ENCODE assay signal across 8 cellular contexts in the genomic region with DNA sequence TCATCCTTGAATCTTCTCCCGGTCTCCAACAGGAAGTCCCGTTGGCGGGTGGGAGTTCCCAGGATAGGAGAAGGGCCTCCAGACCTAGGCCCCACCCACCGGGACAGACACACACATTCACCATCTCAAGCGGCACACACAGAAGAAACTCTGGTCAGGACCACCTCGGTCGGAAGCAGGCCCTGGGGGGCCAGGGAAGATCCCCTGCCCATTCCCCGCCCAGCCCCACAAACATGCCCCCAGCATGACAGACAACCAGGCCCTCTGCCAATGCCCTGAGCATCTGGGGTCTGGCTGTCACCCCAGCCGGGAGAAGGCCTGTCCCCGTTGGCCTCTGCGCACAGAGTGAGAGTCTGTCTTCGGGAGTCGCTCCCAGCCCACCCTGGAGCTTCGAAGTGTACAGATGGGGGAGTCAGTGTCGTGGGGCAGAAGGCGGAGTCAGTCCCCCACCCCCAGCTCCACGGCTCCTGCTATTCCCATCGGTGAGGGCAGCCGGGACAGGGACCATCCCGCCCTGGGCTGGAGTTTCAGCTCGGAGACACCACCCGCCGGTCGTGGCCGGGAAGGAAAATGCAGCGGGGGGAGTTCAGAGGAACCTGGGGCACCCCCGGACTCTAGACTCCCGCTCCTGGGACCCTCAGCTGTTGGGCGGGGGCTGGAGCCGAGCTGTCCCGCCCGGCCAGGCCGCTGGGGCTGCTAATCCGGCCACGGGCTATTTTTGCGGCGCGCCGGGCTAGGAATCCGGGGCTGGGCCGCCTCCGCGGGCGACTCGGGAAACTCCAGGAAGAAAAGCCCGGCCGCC. TPM values are rescaled to one million over a fixed set of nuclear protein-coding genes. Genes with fewer than 3 reads are reported as not detected.
DNase-seq lines count a peak whose midpoint lies in the region; ATAC-seq, FAIRE-seq and TF ChIP-seq lines count a peak whose summit lies in the region.

No MANE protein-coding gene starts in this region.

- TF ChIP-seq POLR2A in HepG2 (IDR thresholded peaks at IDR 0.05; ENCODE audit: insufficient read depth in 1 of 2, low read depth in 2 of 2, low read length in 2 of 2) (no peak; a peak in 1 of 4 replicates), transverse colon (IDR thresholded peaks at IDR 0.05) (peak; percentile 62)

- TF ChIP-seq CTCF in HepG2 (CRISPR knock-in tag; IDR thresholded peaks at IDR 0.05) (0 out of 2 replicates have a peak, but pooled peaks have one; percentile 3), transverse colon (IDR thresholded peaks at IDR 0.05) (peak in 3 of 5 experiments; percentile 13 to 30 (median 26))

- DNase-seq in LHCN-M2 (ENCODE audit: low read depth) (peak; percentile 80), cerebellar cortex (ENCODE audit: low spot score) (peak; percentile 75), HepG2 (ENCODE audit: low spot score) (peak; percentile 41), transverse colon (peak; percentile 79), GOT3 (lab: John Stamatoyannopoulos, UW) (no peak)

- TF ChIP-seq RAD21 in HepG2 (CRISPR knock-in tag; IDR thresholded peaks at IDR 0.05): no peak

- H3K4me3 ChIP-seq in BLaER1 treated with 17β-estradiol and CSF1 and Interleukin-3, amounts not matched to agents 10 nM and 100 nM: peak overlapping the region; percentile 51 to 77 (median 64)
- H3K4me3 ChIP-seq in HepG2 (replicated peaks in 1 of 3; ENCODE audit: insufficient read depth in 1 of 3, low read depth in 2 of 3, low read length in 3 of 3): peak overlapping the region; percentile 60 to 81 (median 63)
- peak overlapping the region; percentile 59 to 82 (median 69) for H3K4me3 ChIP-seq in transverse colon

- POLR2A ChIA-PET in HepG2 (lab: Yijun Ruan, JAX): interaction anchor here (1.5 kb wide), 2 partner anchors 19 to 164 kb away, joined by 3 to 5 read pairs; a partner anchor contains a TSS

- WGBS in HepG2 (ENCODE audit: low lambda C conversion rate): 4% methylated on average over 5 of the region's 47 CpGs
- WGBS in transverse colon (ENCODE audit: low coverage in 1 of 2), 2 donors: 0 to 10% methylated on average over 6 to 28 of the region's 47 CpGs

- no peak for FAIRE-seq in HepG2 (lab: Jason Lieb, UNC)

- peak overlapping the region; percentile 95 to 100 (median 99) for H3K4me2 ChIP-seq in BLaER1 treated with 17β-estradiol and CSF1 and Interleukin-3, amounts not matched to agents 10 nM and 100 nM
- H3K4me2 ChIP-seq in HepG2 (ENCODE audit: low read depth, low read length): peak overlapping the region; percentile 98

- H3K9ac ChIP-seq in BLaER1 treated with 17β-estradiol and CSF1 and Interleukin-3, amounts not matched to agents 10 nM and 100 nM: peak overlapping the region; percentile 67 to 79 (median 76)
- peak overlapping the region; percentile 57; the same call in 1 of the 2 replicates for H3K9ac ChIP-seq in HepG2 (ENCODE audit: insufficient read depth, low read depth, low read length)

- BruUV-seq in HepG2 (replicated peaks; lab: Mats Ljungman, UMichigan): no TSS peak

- ATAC-seq in HepG2: peak; percentile 28
- no peak for ATAC-seq in HG02763 (IDR thresholded peaks at IDR 0.05; ENCODE audit: unreplicated experiment)
- no peak for ATAC-seq in GM19467 (IDR thresholded peaks at IDR 0.05; ENCODE audit: unreplicated experiment)

- H3K27ac ChIP-seq in BLaER1 treated with 17β-estradiol and CSF1 and Interleukin-3, amounts not matched to agents 10 nM and 100 nM: peak overlapping the region in 8 of 11 experiments; percentile 42 to 99 (median 60); a peak in 13 of 22 replicates
- H3K27ac ChIP-seq in HepG2 (ENCODE audit: extremely low read length, insufficient read depth, low read length): no peak overlapping the region
- H3K27ac ChIP-seq in transverse colon: peak overlapping the region; percentile 87 to 92 (median 90)

- no peaks in the 10 kb centered on the region for H3K79me2 ChIP-seq in HepG2 (ENCODE audit: insufficient read depth, low read length)

- H3K36me3 ChIP-seq in BLaER1 treated with 17β-estradiol and CSF1 and Interleukin-3, amounts not matched to agents 10 nM and 100 nM: no peaks in the 10 kb centered on the region
- no peaks in the 10 kb centered on the region for H3K36me3 ChIP-seq in HepG2 (replicated peaks in 1 of 2; ENCODE audit: control insufficient read depth in 1 of 2, insufficient read depth in 2 of 2, low read length in 2 of 2)
- H3K36me3 ChIP-seq in transverse colon: no peaks in the 10 kb centered on the region

- in situ Hi-C loops in HepG2 (cut with HindIII; ENCODE audit: extremely low pct_ligation_motif_present, low pct_unique_long_range_greater_than_20kb) (no loop called here), transverse colon (cut with MboI; ENCODE audit: low pct_ligation_motif_present in 1 of 4, low pct_unique_long_range_greater_than_20kb in 1 of 4, low sequenced_read_pairs in 3 of 4) (no loop called here)

- H3K9me3 ChIP-seq in BLaER1 treated with 17β-estradiol and CSF1 and Interleukin-3, amounts not matched to agents 10 nM and 100 nM (replicated peaks in 1 of 11): no peaks in the 10 kb centered on the region
- no peaks in the 10 kb centered on the region for H3K9me3 ChIP-seq in HepG2 (ENCODE audit: low read length)
- H3K9me3 ChIP-seq in transverse colon: no peaks in the 10 kb centered on the region

- peaks cover 38 to 92% (median 77%) of the 10 kb centered on the region in 10 experiments for H3K4me1 ChIP-seq in BLaER1 treated with 17β-estradiol and CSF1 and Interleukin-3, amounts not matched to agents 10 nM and 100 nM
- peaks cover 84% of the 10 kb centered on the region for H3K4me1 ChIP-seq in HepG2 (ENCODE audit: insufficient read depth, low read length)
- H3K4me1 ChIP-seq in transverse colon: peaks cover 15 to 55% (median 33%) of the 10 kb centered on the region in 4 donors

- CTCF ChIA-PET in HepG2 (lab: Yijun Ruan, JAX; ENCODE audit: low intra/inter-chr PET ratio, low total read pairs): interaction anchor here (1.8 kb wide), 1 partner anchor 25 kb away, joined by 8 read pairs; no protein-coding TSS in a partner anchor

- intact Hi-C loops in HepG2 (cut with micrococcal nuclease; ENCODE audit: unreplicated experiment) (no loop called here), transverse colon (cut with DNase I; ENCODE audit: low total_unique reads) (no loop called here)

- peaks cover 18 to 56% (median 47%) of the 10 kb centered on the region in 11 experiments for H3K27me3 ChIP-seq in BLaER1 treated with 17β-estradiol and CSF1 and Interleukin-3, amounts not matched to agents 10 nM and 100 nM
- peaks cover 2 to 8% of the 10 kb centered on the region in 2 experiments; a peak in 1 of 5 replicates for H3K27me3 ChIP-seq in HepG2 (ENCODE audit: control insufficient read depth in 1 of 2, insufficient read depth in 2 of 2, low read length in 2 of 2)
- H3K27me3 ChIP-seq in transverse colon: no peaks in the 10 kb centered on the region

- TF ChIP-seq EP300 in HepG2 (IDR thresholded peaks at IDR 0.05; ENCODE audit: low read depth in 2 of 2, low read length in 2 of 2) (no peak), HepG2 (CRISPR knock-in tag; IDR thresholded peaks at IDR 0.05; ENCODE audit: borderline replicate concordance) (no peak), transverse colon (IDR thresholded peaks at IDR 0.05; ENCODE audit: low read depth) (no peak)

- no peak overlapping the region for H2AFZ ChIP-seq in HepG2 (ENCODE audit: low read length)

- peaks cover 0 to 50% (median 15%) of the 10 kb centered on the region in 11 experiments; a peak in 13 of 22 replicates for H4K20me1 ChIP-seq in BLaER1 treated with 17β-estradiol and CSF1 and Interleukin-3, amounts not matched to agents 10 nM and 100 nM
- H4K20me1 ChIP-seq in HepG2 (ENCODE audit: insufficient read depth, low read length): 0 out of 2 replicates have a peak, but pooled peaks cover 6% of the 10 kb centered on the region

RNA-seq across cellular contexts. Expression of a gene that starts 0.7 kb away (rescaled TPM):
- 91.8 and 93.7 TPM in 2 replicates for total RNA-seq in LHCN-M2 (2014; rRNA removed)
- 34.3 TPM for polyA plus RNA-seq in LHCN-M2 (2012)
- 1.8 and 5.4 TPM in 2 replicates for total RNA-seq in HepG2 (2016; rRNA removed; fragmentation: Illumina TruSeq; extraction: Trizol)
- 0.81 and 1.8 TPM in 2 replicates for total RNA-seq in HepG2 (2016; cell fraction: cytosol; rRNA removed; fragmentation: Illumina TruSeq; extraction: Trizol; ENCODE audit: low read depth)
- 1.4 and 5.9 TPM in 2 replicates for total RNA-seq in HepG2 (2016; cell fraction: insoluble cytoplasmic fraction; rRNA removed; fragmentation: Illumina TruSeq; extraction: Trizol)
- total RNA-seq in HepG2 (2016; cell fraction: membrane; rRNA removed; fragmentation: Illumina TruSeq; extraction: Trizol): 0.96 and 1.5 TPM in 2 replicates
- 6.4 and 8.4 TPM in 2 replicates for total RNA-seq in HepG2 (2016; cell fraction: nucleus; rRNA removed; fragmentation: Illumina TruSeq; extraction: Trizol)
- polyA plus RNA-seq in HepG2 (2011; rRNA removed): 26.9 and 28.1 TPM in 2 replicates
- 8.5 and 9.9 TPM in 2 replicates for polyA plus RNA-seq in HepG2 (2011; cell fraction: cytosol; rRNA removed)
- 199 and 238 TPM in 2 replicates for polyA plus RNA-seq in HepG2 (2011; cell fraction: nucleus; rRNA removed)
- 4.3 and 9.2 TPM in 2 replicates for polyA plus RNA-seq in HepG2 (2012)
- polyA plus RNA-seq in HepG2 (2016; cell fraction: cytosol; fragmentation: Illumina TruSeq; extraction: Trizol; ENCODE audit: low read depth): 0.72 and 0.88 TPM in 2 replicates
- 1.7 and 2.1 TPM in 2 replicates for polyA plus RNA-seq in HepG2 (2016; cell fraction: insoluble cytoplasmic fraction; fragmentation: Illumina TruSeq; extraction: Trizol; ENCODE audit: low read depth)
- polyA plus RNA-seq in HepG2 (2016; cell fraction: membrane; fragmentation: Illumina TruSeq; extraction: Trizol; ENCODE audit: low read depth): 1.1 and 1.3 TPM in 2 replicates
- polyA plus RNA-seq in HepG2 (2016; cell fraction: nucleus; fragmentation: Illumina TruSeq; extraction: Trizol; ENCODE audit: insufficient read depth, low read depth): 26.0 and 29.9 TPM in 2 replicates
- polyA minus RNA-seq in HepG2 (2011; rRNA and poly(A)+ RNA removed; ENCODE audit: low replicate concordance): 10.2 and 17.2 TPM in 2 replicates
- 4.0 and 4.5 TPM in 2 replicates for polyA minus RNA-seq in HepG2 (2011; cell fraction: cytosol; rRNA and poly(A)+ RNA removed)
- 18.3 and 18.5 TPM in 2 replicates for polyA minus RNA-seq in HepG2 (2011; cell fraction: nucleus; rRNA and poly(A)+ RNA removed)
- total RNA-seq in transverse colon: 100 to 1,000 TPM in 1 of 4 donors, 10 to 100 TPM in 3; 11.9 to 179 (median 33.8) TPM

RNA-seq across cellular contexts. Expression of a gene that starts 6.3 kb away (rescaled TPM):
- total RNA-seq in LHCN-M2 (2014; rRNA removed): 254 and 304 TPM in 2 replicates
- 115 TPM for polyA plus RNA-seq in LHCN-M2 (2012)
- 56.4 and 62.5 TPM in 2 replicates for total RNA-seq in HepG2 (2016; rRNA removed; fragmentation: Illumina TruSeq; extraction: Trizol)
- 46.3 and 53.1 TPM in 2 replicates for total RNA-seq in HepG2 (2016; cell fraction: cytosol; rRNA removed; fragmentation: Illumina TruSeq; extraction: Trizol; ENCODE audit: low read depth)
- total RNA-seq in HepG2 (2016; cell fraction: insoluble cytoplasmic fraction; rRNA removed; fragmentation: Illumina TruSeq; extraction: Trizol): 55.9 and 64.7 TPM in 2 replicates
- 57.4 and 76.0 TPM in 2 replicates for total RNA-seq in HepG2 (2016; cell fraction: membrane; rRNA removed; fragmentation: Illumina TruSeq; extraction: Trizol)
- total RNA-seq in HepG2 (2016; cell fraction: nucleus; rRNA removed; fragmentation: Illumina TruSeq; extraction: Trizol): 33.2 and 35.5 TPM in 2 replicates
- polyA plus RNA-seq in HepG2 (2011; rRNA removed): 59.1 and 74.2 TPM in 2 replicates
- 62.1 and 108 TPM in 2 replicates for polyA plus RNA-seq in HepG2 (2011; cell fraction: cytosol; rRNA removed)
- 58.8 and 62.5 TPM in 2 replicates for polyA plus RNA-seq in HepG2 (2011; cell fraction: nucleus; rRNA removed)
- polyA plus RNA-seq in HepG2 (2012): 30.3 and 43.2 TPM in 2 replicates
- 53.6 and 59.3 TPM in 2 replicates for polyA plus RNA-seq in HepG2 (2016; cell fraction: cytosol; fragmentation: Illumina TruSeq; extraction: Trizol; ENCODE audit: low read depth)
- polyA plus RNA-seq in HepG2 (2016; cell fraction: insoluble cytoplasmic fraction; fragmentation: Illumina TruSeq; extraction: Trizol; ENCODE audit: low read depth): 53.6 and 58.3 TPM in 2 replicates
- polyA plus RNA-seq in HepG2 (2016; cell fraction: membrane; fragmentation: Illumina TruSeq; extraction: Trizol; ENCODE audit: low read depth): 56.7 and 61.4 TPM in 2 replicates
- 53.3 and 60.6 TPM in 2 replicates for polyA plus RNA-seq in HepG2 (2016; cell fraction: nucleus; fragmentation: Illumina TruSeq; extraction: Trizol; ENCODE audit: insufficient read depth, low read depth)
- 22.4 and 34.8 TPM in 2 replicates for polyA minus RNA-seq in HepG2 (2011; rRNA and poly(A)+ RNA removed; ENCODE audit: low replicate concordance)
- 27.0 and 35.2 TPM in 2 replicates for polyA minus RNA-seq in HepG2 (2011; cell fraction: cytosol; rRNA and poly(A)+ RNA removed)
- polyA minus RNA-seq in HepG2 (2011; cell fraction: nucleus; rRNA and poly(A)+ RNA removed): 5.8 and 10.3 TPM in 2 replicates
- 10 to 100 TPM; 22.3 to 63.2 (median 51.2) TPM for total RNA-seq in transverse colon

RNA-seq across cellular contexts. Expression of a gene that starts 18.1 kb away (rescaled TPM):
- total RNA-seq in LHCN-M2 (2014; rRNA removed): 28.1 and 31.8 TPM in 2 replicates
- polyA plus RNA-seq in LHCN-M2 (2012): 67.0 TPM
- 97.4 and 103 TPM in 2 replicates for total RNA-seq in HepG2 (2016; rRNA removed; fragmentation: Illumina TruSeq; extraction: Trizol)
- 131 and 159 TPM in 2 replicates for total RNA-seq in HepG2 (2016; cell fraction: cytosol; rRNA removed; fragmentation: Illumina TruSeq; extraction: Trizol; ENCODE audit: low read depth)
- total RNA-seq in HepG2 (2016; cell fraction: insoluble cytoplasmic fraction; rRNA removed; fragmentation: Illumina TruSeq; extraction: Trizol): 98.3 and 99.2 TPM in 2 replicates
- total RNA-seq in HepG2 (2016; cell fraction: membrane; rRNA removed; fragmentation: Illumina TruSeq; extraction: Trizol): 209 and 211 TPM in 2 replicates
- total RNA-seq in HepG2 (2016; cell fraction: nucleus; rRNA removed; fragmentation: Illumina TruSeq; extraction: Trizol): 35.7 and 35.9 TPM in 2 replicates
- 26.5 and 34.1 TPM in 2 replicates for polyA plus RNA-seq in HepG2 (2011; rRNA removed)
- 30.0 and 42.1 TPM in 2 replicates for polyA plus RNA-seq in HepG2 (2011; cell fraction: cytosol; rRNA removed)
- polyA plus RNA-seq in HepG2 (2011; cell fraction: nucleus; rRNA removed): 14.5 and 15.2 TPM in 2 replicates
- 20.6 and 26.4 TPM in 2 replicates for polyA plus RNA-seq in HepG2 (2012)
- polyA plus RNA-seq in HepG2 (2016; cell fraction: cytosol; fragmentation: Illumina TruSeq; extraction: Trizol; ENCODE audit: low read depth): 174 and 209 TPM in 2 replicates
- 104 and 113 TPM in 2 replicates for polyA plus RNA-seq in HepG2 (2016; cell fraction: insoluble cytoplasmic fraction; fragmentation: Illumina TruSeq; extraction: Trizol; ENCODE audit: low read depth)
- 222 and 223 TPM in 2 replicates for polyA plus RNA-seq in HepG2 (2016; cell fraction: membrane; fragmentation: Illumina TruSeq; extraction: Trizol; ENCODE audit: low read depth)
- 66.9 and 75.9 TPM in 2 replicates for polyA plus RNA-seq in HepG2 (2016; cell fraction: nucleus; fragmentation: Illumina TruSeq; extraction: Trizol; ENCODE audit: insufficient read depth, low read depth)
- 12.7 and 34.1 TPM in 2 replicates for polyA minus RNA-seq in HepG2 (2011; rRNA and poly(A)+ RNA removed; ENCODE audit: low replicate concordance)
- 4.7 and 7.8 TPM in 2 replicates for polyA minus RNA-seq in HepG2 (2011; cell fraction: cytosol; rRNA and poly(A)+ RNA removed)
- 7.2 and 9.5 TPM in 2 replicates for polyA minus RNA-seq in HepG2 (2011; cell fraction: nucleus; rRNA and poly(A)+ RNA removed)
- 10 to 100 TPM in 3 of 4 donors, 1 to 10 TPM in 1; 5.6 to 27.9 (median 20.2) TPM for total RNA-seq in transverse colon

RNA-seq across cellular contexts. Expression of a gene that starts 18.3 kb away (rescaled TPM):
- total RNA-seq in LHCN-M2 (2014; rRNA removed) (4.0 and 6.7 TPM in 2 replicates), HepG2 (2016; rRNA removed; fragmentation: Illumina TruSeq; extraction: Trizol) (18.8 and 22.4 TPM in 2 replicates), transverse colon (10 to 100 TPM in 1 of 4 donors, 1 to 10 TPM in 2, not detected in 1; 4.6 to 12.7 (median 5.2) TPM)
- polyA plus RNA-seq in LHCN-M2 (2012): 20.5 TPM
- 10.0 and 10.3 TPM in 2 replicates for total RNA-seq in HepG2 (2016; cell fraction: cytosol; rRNA removed; fragmentation: Illumina TruSeq; extraction: Trizol; ENCODE audit: low read depth)
- 19.8 and 23.7 TPM in 2 replicates for total RNA-seq in HepG2 (2016; cell fraction: insoluble cytoplasmic fraction; rRNA removed; fragmentation: Illumina TruSeq; extraction: Trizol)
- 11.2 and 12.8 TPM in 2 replicates for total RNA-seq in HepG2 (2016; cell fraction: membrane; rRNA removed; fragmentation: Illumina TruSeq; extraction: Trizol)
- 8.8 and 11.3 TPM in 2 replicates for total RNA-seq in HepG2 (2016; cell fraction: nucleus; rRNA removed; fragmentation: Illumina TruSeq; extraction: Trizol)
- polyA plus RNA-seq in HepG2 (2011; rRNA removed): 14.8 TPM in 2 replicates
- polyA plus RNA-seq in HepG2 (2011; cell fraction: cytosol; rRNA removed): 22.5 and 26.6 TPM in 2 replicates
- 10.5 and 11.1 TPM in 2 replicates for polyA plus RNA-seq in HepG2 (2011; cell fraction: nucleus; rRNA removed)
- 14.3 and 17.5 TPM in 2 replicates for polyA plus RNA-seq in HepG2 (2012)
- polyA plus RNA-seq in HepG2 (2016; cell fraction: cytosol; fragmentation: Illumina TruSeq; extraction: Trizol; ENCODE audit: low read depth): 9.1 and 9.8 TPM in 2 replicates
- 34.2 and 38.7 TPM in 2 replicates for polyA plus RNA-seq in HepG2 (2016; cell fraction: insoluble cytoplasmic fraction; fragmentation: Illumina TruSeq; extraction: Trizol; ENCODE audit: low read depth)
- polyA plus RNA-seq in HepG2 (2016; cell fraction: membrane; fragmentation: Illumina TruSeq; extraction: Trizol; ENCODE audit: low read depth): 11.8 and 11.9 TPM in 2 replicates
- 18.2 and 22.9 TPM in 2 replicates for polyA plus RNA-seq in HepG2 (2016; cell fraction: nucleus; fragmentation: Illumina TruSeq; extraction: Trizol; ENCODE audit: insufficient read depth, low read depth)
- 15.9 and 48.0 TPM in 2 replicates for polyA minus RNA-seq in HepG2 (2011; rRNA and poly(A)+ RNA removed; ENCODE audit: low replicate concordance)
- polyA minus RNA-seq in HepG2 (2011; cell fraction: cytosol; rRNA and poly(A)+ RNA removed): 5.5 and 7.7 TPM in 2 replicates
- polyA minus RNA-seq in HepG2 (2011; cell fraction: nucleus; rRNA and poly(A)+ RNA removed): 8.8 and 10.9 TPM in 2 replicates
